ENCODE assay signal across 3 cellular contexts in the genomic region with DNA sequence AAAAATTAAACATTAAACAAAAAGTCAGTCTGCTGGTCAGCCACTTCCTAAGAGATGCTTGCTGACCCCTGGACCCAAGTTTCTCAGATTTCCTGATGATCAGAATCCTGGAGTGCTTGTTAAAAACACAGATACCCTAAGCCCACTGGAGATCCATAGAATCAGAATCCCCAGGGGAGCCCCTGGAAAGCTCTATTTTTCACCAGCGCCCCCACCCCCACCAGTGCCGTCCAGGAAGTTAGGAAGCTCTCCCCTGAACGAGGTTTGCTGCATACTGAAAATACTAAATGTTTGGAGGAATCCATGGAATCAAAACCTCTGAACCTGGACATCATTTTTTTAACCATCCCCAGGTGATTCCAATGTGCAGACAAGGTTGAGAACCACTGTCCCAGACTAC.
"Had no signal": no experiment of that assay in that cellular context is flagged by ENCODE, and none has a peak within 500 bp of the region (broad histone marks: within the 10 kb centered on the region; RNA-seq: fewer than 3 reads in every experiment).

No MANE protein-coding gene starts in this region.

- DNase-seq: GDM1, GF-D8 had no signal

- H3K4me3 ChIP-seq: GM12878 had no signal
